In genomic region chr12:110449799-110450497, GRCh38 we compare ENCODE assay signal across 8 cellular contexts. TPM values are rescaled to one million over a fixed set of nuclear protein-coding genes. Genes with fewer than 3 reads are reported as not detected.
DNase-seq lines count a peak whose midpoint lies in the region; ATAC-seq and TF ChIP-seq lines count a peak whose summit lies in the region.

Gene ARPC3 (minus strand): TSS chr12:110450337. CDS start chr12:110450260, 77 bp downstream.

- no peaks in the 10 kb centered on the region for H3K27me3 ChIP-seq in IMR-90 (ENCODE audit: control insufficient read depth, insufficient read depth, low read length)
- H3K27me3 ChIP-seq in mononuclear cell (ENCODE audit: insufficient read depth, low read length), result no peaks in the 10 kb centered on the region

- peak within 1 kb of the TSS; percentile 89 for H4K5ac ChIP-seq in IMR-90 (ENCODE audit: low read depth, low read length)

- peaks cover 2 to 30% of the 10 kb centered on the region in 2 experiments; a peak in 2 of 4 replicates for H3K79me1 ChIP-seq in IMR-90 (ENCODE audit: low read depth in 1 of 2, low read length in 2 of 2)

- peak; percentile 97 for TF ChIP-seq RAD21 in IMR-90 (IDR thresholded peaks at IDR 0.05; ENCODE audit: low read length)

- peak within 1 kb of the TSS; percentile 98 for H3K14ac ChIP-seq in IMR-90 (replicated peaks; ENCODE audit: low read depth, low read length)

- POLR2A ChIA-PET in IMR-90 (lab: Charles Lee; ENCODE audit: unreplicated experiment), result interaction anchor here (0.6 to 1.0 kb wide), 4 partner anchors 18 to 388 kb away, joined by 3 to 13 read pairs (median 4); partner anchors contain the start of gene GPN3
- POLR2A ChIA-PET in OCI-LY7 (lab: Charles Lee), result interaction anchor here (0.5 to 3.0 kb wide), 12 partner anchors 11 to 349 kb away, joined by 3 to 26 read pairs (median 3); partner anchors contain the start of genes FAM216A, GPN3 and VPS29

- DNase-seq in DMS153 (lab: John Stamatoyannopoulos, UW), result peak; percentile 94
- DNase-seq in IMR-90, result peak; percentile 92
- peak; percentile 98 for DNase-seq in OCI-LY7 (ENCODE audit: low spot score)
- DNase-seq in activated T-cell treated with anti-CD3 and anti-CD28 coated beads for 24 hours (ENCODE audit: low read depth), result peak; percentile 92
- DNase-seq in epidermal melanocyte (ENCODE audit: insufficient read length, low spot score), result peak; percentile 57
- DNase-seq in stimulated activated CD8-positive, alpha-beta memory T cell treated with anti-CD3 and anti-CD28 coated beads, Interleukin-4, amount 100 ng/mL, for 1 hour (ENCODE audit: low read depth in 2 of 2, low spot score in 1 of 2), result peak; percentile 85 to 89

- intact Hi-C loops in IMR-90 (cut with micrococcal nuclease), result loop anchor here (1.0 to 10.0 kb wide), 5 partner anchors 18 to 438 kb away; partner anchors contain the start of genes FAM216A and GPN3
- intact Hi-C loops in OCI-LY7 (cut with micrococcal nuclease; ENCODE audit: unreplicated experiment), result loop anchor here (1.0 to 10.0 kb wide), 5 partner anchors 18 to 435 kb away; partner anchors contain the start of genes FAM216A, GPN3, RAD9B and VPS29

- peaks cover 18% of the 10 kb centered on the region for H4K20me1 ChIP-seq in IMR-90 (ENCODE audit: insufficient read depth, low read length)
- H4K20me1 ChIP-seq in OCI-LY7 (ENCODE audit: insufficient read depth, low read length), result no peaks in the 10 kb centered on the region

- BruUV-seq in IMR-90 (replicated peaks; lab: Mats Ljungman, UMichigan) (no TSS peak), OCI-LY7 (replicated peaks; lab: Mats Ljungman, UMichigan) (TSS peak; percentile 80)

- peak; percentile 89 for ATAC-seq in GM21528 (IDR thresholded peaks at IDR 0.05; ENCODE audit: low FRiP score, unreplicated experiment)
- peak; percentile 98 for ATAC-seq in IMR-90 (ENCODE audit: low read depth)

- peak within 1 kb of the TSS; percentile 90; the same call in 1 of the 2 replicates for H3K23ac ChIP-seq in IMR-90 (ENCODE audit: low read depth, low read length)

- peak within 1 kb of the TSS; percentile 80 for H2BK5ac ChIP-seq in IMR-90 (ENCODE audit: low read depth, low read length, poor library complexity, severe bottlenecking)

- H2BK20ac ChIP-seq in IMR-90 (ENCODE audit: low read depth, low read length), result no peak within 1 kb of the TSS

- peak within 1 kb of the TSS; percentile 93 for H2AFZ ChIP-seq in IMR-90 (replicated peaks; ENCODE audit: low read length, poor library complexity)
- peak within 1 kb of the TSS; percentile 60; the same call in 1 of the 2 replicates for H2AFZ ChIP-seq in OCI-LY7 (ENCODE audit: low read length)

- H2BK15ac ChIP-seq in IMR-90 (ENCODE audit: low read depth, low read length), result no peak within 1 kb of the TSS; the same call in 2 of the 3 replicates

- peak within 1 kb of the TSS; percentile 96 for H3K9ac ChIP-seq in IMR-90 (ENCODE audit: low read depth, low read length)

- H3K27ac ChIP-seq in IMR-90 (ENCODE audit: insufficient read depth, low read length), result peak within 1 kb of the TSS; percentile 97
- H3K27ac ChIP-seq in OCI-LY7 (ENCODE audit: low read depth, low read length, poor library complexity, severe bottlenecking), result peak within 1 kb of the TSS; percentile 87

- CTCF ChIA-PET in IMR-90 (lab: Yijun Ruan, JAX) (interaction anchor here (0.6 to 1.8 kb wide), 17 partner anchors 18 to 502 kb away, joined by 3 to 15 read pairs (median 3); partner anchors contain the start of genes ATP2A2, FAM216A and GPN3), OCI-LY7 (lab: Charles Lee; ENCODE audit: unreplicated experiment) (interaction anchor here (0.6 to 1.5 kb wide), 6 partner anchors 9 to 155 kb away, joined by 3 to 6 read pairs (median 3); partner anchors contain the start of genes FAM216A and GPN3)

- H3K9me3 ChIP-seq in IMR-90 (ENCODE audit: control insufficient read depth, insufficient read depth, low read length) (no peaks in the 10 kb centered on the region), OCI-LY7 (ENCODE audit: low read length) (no peaks in the 10 kb centered on the region), mononuclear cell (ENCODE audit: low read depth, low read length) (no peaks in the 10 kb centered on the region)

- TF ChIP-seq POLR2A in IMR-90 (IDR thresholded peaks at IDR 0.05; ENCODE audit: low read depth, low read length), result peak; percentile 82

- H3K4me2 ChIP-seq in IMR-90 (ENCODE audit: low read depth, low read length) (peak within 1 kb of the TSS; percentile 88), OCI-LY7 (ENCODE audit: low read length) (peak within 1 kb of the TSS; percentile 71)

- peak within 1 kb of the TSS; percentile 89 for H2AK5ac ChIP-seq in IMR-90 (ENCODE audit: low read depth, low read length)

- WGBS in IMR-90 (ENCODE audit: extremely low coverage in 2 of 2, insufficient read length in 1 of 2), 2 experiments, result 1% methylated on average over 23 of the region's 51 CpGs; no CpG with 5 or more reads in 1 of the 2 experiments

- peak within 1 kb of the TSS; percentile 94 to 97 for H4K8ac ChIP-seq in IMR-90 (ENCODE audit: low read depth in 2 of 2, low read length in 2 of 2)

- H4K91ac ChIP-seq in IMR-90 (ENCODE audit: insufficient read depth, low read depth, low read length), result peak within 1 kb of the TSS; percentile 93

- TF ChIP-seq CTCF in IMR-90 (conservative IDR thresholded peaks at IDR 0.05; ENCODE audit: low read depth, low read length) (peak; percentile 97), OCI-LY7 (conservative IDR thresholded peaks at IDR 0.05; ENCODE audit: low read length) (peak; percentile 81)

- H3K4me1 ChIP-seq in IMR-90 (ENCODE audit: control insufficient read depth, insufficient read depth, low read length) (0 out of 2 replicates have a peak, but pooled peaks cover 5% of the 10 kb centered on the region), OCI-LY7 (ENCODE audit: insufficient read depth, low read length, poor library complexity, severe bottlenecking) (peaks cover 31% of the 10 kb centered on the region), mononuclear cell (ENCODE audit: insufficient read depth, low read length) (peaks cover 54% of the 10 kb centered on the region)

- H3K79me2 ChIP-seq in OCI-LY7 (ENCODE audit: insufficient read depth, low read depth, low read length), result peaks cover 51% of the 10 kb centered on the region

- H3K36me3 ChIP-seq in IMR-90 (ENCODE audit: control insufficient read depth, insufficient read depth, low read length) (peaks cover 7% of the 10 kb centered on the region), OCI-LY7 (ENCODE audit: insufficient read depth, low read length) (peaks cover 87% of the 10 kb centered on the region)

- H3K4me3 ChIP-seq in IMR-90 (ENCODE audit: insufficient read depth, low read depth, low read length) (peak within 1 kb of the TSS; percentile 74), OCI-LY7 (ENCODE audit: low read depth, low read length, poor library complexity, severe bottlenecking) (peak within 1 kb of the TSS; percentile 91), mononuclear cell (ENCODE audit: low read length) (peak within 1 kb of the TSS; percentile 96)

- peak within 1 kb of the TSS; percentile 98 for H3K4ac ChIP-seq in IMR-90 (ENCODE audit: low read depth, low read length)

- H3K9me2 ChIP-seq in OCI-LY7 (ENCODE audit: insufficient read depth, low read length), result no peaks in the 10 kb centered on the region

- peak within 1 kb of the TSS; percentile 62 for H3K18ac ChIP-seq in IMR-90 (ENCODE audit: low read depth, low read length)

- dilution Hi-C loops in IMR-90 (cut with HindIII; ENCODE audit: low sequenced_read_pairs, unreplicated experiment), result no loop called here

- 0 out of 2 replicates have a peak within 1 kb of the TSS, but pooled peaks have one; percentile 53 for H2BK120ac ChIP-seq in IMR-90 (ENCODE audit: low read depth, low read length)

- H2AK9ac ChIP-seq in IMR-90 (replicated peaks; ENCODE audit: low read depth, low read length, poor library complexity), result peak within 1 kb of the TSS; percentile 90

- in situ Hi-C loops in IMR-90 (cut with MboI; ENCODE audit: low sequenced_read_pairs), result loop anchor here (10.0 kb wide), 1 partner anchor 445 kb away; no protein-coding TSS in a partner anchor

- H3K56ac ChIP-seq in IMR-90 (ENCODE audit: extremely low read depth, insufficient read depth, low read length), result peak within 1 kb of the TSS; percentile 98

- peaks cover 4% of the 10 kb centered on the region; the same call in 1 of the 2 replicates for H3K9me1 ChIP-seq in IMR-90 (ENCODE audit: insufficient read depth, low read length)

TF ChIP-seq in IMR-90, 13 proteins besides CTCF, POLR2A, EP300 and RAD21 (continues in another document):
- no peak for TF ChIP-seq CHD1 (IDR thresholded peaks at IDR 0.05; ENCODE audit: low read depth, low read length)
- no peak for TF ChIP-seq FOS (IDR thresholded peaks at IDR 0.05; ENCODE audit: low read depth, low read length)
- TF ChIP-seq RFX5 (IDR thresholded peaks at IDR 0.05; ENCODE audit: low read depth, low read length), result no peak
- no peak for TF ChIP-seq MAFK (IDR thresholded peaks at IDR 0.05; ENCODE audit: low read depth, low read length)
- TF ChIP-seq MXI1 (IDR thresholded peaks at IDR 0.05; ENCODE audit: borderline replicate concordance, low read depth, low read length), result 0 out of 2 replicates have a peak, but pooled peaks have one; percentile 12
- no peak for TF ChIP-seq USF2 (IDR thresholded peaks at IDR 0.05; ENCODE audit: low read depth, low read length)
- TF ChIP-seq RCOR1 (IDR thresholded peaks at IDR 0.05; ENCODE audit: insufficient replicate concordance, low read length), result no peak
- no peak for TF ChIP-seq NFE2L2 (IDR thresholded peaks at IDR 0.05; ENCODE audit: low read depth, low read length)
- no peak for TF ChIP-seq BHLHE40 (IDR thresholded peaks at IDR 0.05; ENCODE audit: low read depth, low read length)
- TF ChIP-seq MAZ (IDR thresholded peaks at IDR 0.05; ENCODE audit: borderline replicate concordance, low read depth, low read length), result 0 out of 2 replicates have a peak, but pooled peaks have one; percentile 60
- TF ChIP-seq SMC3 (IDR thresholded peaks at IDR 0.05; ENCODE audit: low read depth, low read length), result peak; percentile 73

RNA-seq across cellular contexts. Expression of gene ARPC3, which starts in this region (rescaled TPM):
- total RNA-seq in IMR-90 (2012; rRNA removed), result 204 and 234 TPM in 2 replicates
- 85.6 and 192 TPM in 2 replicates for polyA plus RNA-seq in IMR-90 (2012; rRNA removed)
- polyA plus RNA-seq in IMR-90 (2012; cell fraction: cytosol; rRNA removed), result 15.2 and 51.4 TPM in 2 replicates
- polyA plus RNA-seq in IMR-90 (2012; cell fraction: nucleus; rRNA removed; ENCODE audit: low replicate concordance), result 4.2 and 57.1 TPM in 2 replicates
- total RNA-seq in OCI-LY7 (2014; rRNA removed; shearing (Covaris generic)), result 250 and 256 TPM in 2 replicates
- 385 and 401 TPM in 2 replicates for total RNA-seq in OCI-LY7 (2022)
- 635 TPM for total RNA-seq in mononuclear cell

Comparison
In these comparisons a context has a peak if more than half of its experiments do, and no peak if none do; other contexts are left out.
1. Peak in every context shown above with its lines: DNase-seq, ATAC-seq, H3K4me3 ChIP-seq and H3K27ac ChIP-seq.